14 cellular contexts compared by ENCODE assay signal in genomic region chr1:153942766-153943549, GRCh38. TPM values are rescaled to one million over a fixed set of nuclear protein-coding genes. Genes with fewer than 3 reads are reported as not detected.
DNase-seq lines count a peak whose midpoint lies in the region; ATAC-seq and TF ChIP-seq lines count a peak whose summit lies in the region.
"Had no signal": no experiment of that assay in that cellular context is flagged by ENCODE, and none has a peak within 500 bp of the region (broad histone marks: within the 10 kb centered on the region; RNA-seq: fewer than 3 reads in every experiment).

No MANE protein-coding gene starts in this region.

- peaks cover 22% of the 10 kb centered on the region for H3K36me3 Mint-ChIP-seq in activated naive CD4-positive, alpha-beta T cell treated with anti-CD3 and anti-CD28 coated beads for 36 hours (ENCODE audit: low read depth)
- H3K36me3 Mint-ChIP-seq in activated CD4-positive, alpha-beta memory T cell treated with anti-CD3 and anti-CD28 coated beads, Interleukin-2, amount 10 ng/mL, durations not matched to agents 7 days and 5 days (ENCODE audit: low read depth) = peaks cover 76% of the 10 kb centered on the region
- peaks cover 58 to 83% of the 10 kb centered on the region in 2 donors for H3K36me3 Mint-ChIP-seq in stimulated activated naive B cell treated with anti-CD40 and anti-IgM and Interleukin-4, amounts not matched to agents 10 μg/mL and 1 μg/mL and 100 μg/mL, for 72 hours
- H3K36me3 Mint-ChIP-seq in nephron progenitor cell (ENCODE audit: low read depth) = peaks cover 22% of the 10 kb centered on the region

- peaks cover 0 to 33% (median 13%) of the 10 kb centered on the region in 4 donors for H3K36me3 ChIP-seq in liver (ENCODE audit: control insufficient read depth in 4 of 4, insufficient read depth in 3 of 4, low read depth in 1 of 4, low read length in 3 of 4)

- H3K27me3 ChIP-seq in liver (ENCODE audit: control insufficient read depth in 4 of 4, insufficient read depth in 4 of 4, low read length in 3 of 4) = no peaks in the 10 kb centered on the region
- H3K27me3 ChIP-seq: vagina had no signal

- in situ Hi-C loops in GM13977 (cut with MboI; ENCODE audit: low pct_unique_long_range_greater_than_20kb, low sequenced_read_pairs, unreplicated experiment) = no loop called here

- H3K27ac Mint-ChIP-seq in activated naive CD4-positive, alpha-beta T cell treated with anti-CD3 and anti-CD28 coated beads for 36 hours = peak overlapping the region; percentile 20
- H3K27ac Mint-ChIP-seq in activated CD4-positive, alpha-beta memory T cell treated with anti-CD3 and anti-CD28 coated beads, Interleukin-2, amount 10 ng/mL, durations not matched to agents 7 days and 5 days = peak overlapping the region; percentile 66
- peak overlapping the region; percentile 80 for H3K27ac Mint-ChIP-seq in stimulated activated naive B cell treated with anti-CD40 and anti-IgM and Interleukin-4, amounts not matched to agents 10 μg/mL and 1 μg/mL and 100 μg/mL, for 72 hours
- H3K27ac Mint-ChIP-seq in nephron progenitor cell = no peak overlapping the region

- no peak overlapping the region for H3K4me3 ChIP-seq in liver (ENCODE audit: low read depth in 1 of 3, low read length in 3 of 3)
- H3K4me3 ChIP-seq: vagina had no signal

- no peaks in the 10 kb centered on the region for H3K27me3 Mint-ChIP-seq in activated naive CD4-positive, alpha-beta T cell treated with anti-CD3 and anti-CD28 coated beads for 36 hours (ENCODE audit: low read depth)
- H3K27me3 Mint-ChIP-seq in activated CD4-positive, alpha-beta memory T cell treated with anti-CD3 and anti-CD28 coated beads, Interleukin-2, amount 10 ng/mL, durations not matched to agents 7 days and 5 days = no peaks in the 10 kb centered on the region
- H3K27me3 Mint-ChIP-seq in stimulated activated naive B cell treated with anti-CD40 and anti-IgM and Interleukin-4, amounts not matched to agents 10 μg/mL and 1 μg/mL and 100 μg/mL, for 72 hours = no peaks in the 10 kb centered on the region
- H3K27me3 Mint-ChIP-seq in nephron progenitor cell (ENCODE audit: low read depth, poor library complexity) = no peaks in the 10 kb centered on the region
- H3K27me3 Mint-ChIP-seq: stimulated activated naive CD8-positive, alpha-beta T cell treated with anti-CD3 and anti-CD28 coated beads, Interleukin-15, Interleukin-2, amounts not matched to agents 100 ng/mL and 50 ng/mL, for 24 hours had no signal

- intact Hi-C loops in activated naive CD4-positive, alpha-beta T cell treated with anti-CD3 and anti-CD28 coated beads for 36 hours (cut with micrococcal nuclease) = no loop called here

- 76% methylated on average over 11 of the region's 11 CpGs for whole genome bisulfite sequencing in liver

- no peaks in the 10 kb centered on the region for H3K9me3 ChIP-seq in liver (ENCODE audit: control insufficient read depth in 4 of 4, low read length in 3 of 4)
- H3K9me3 ChIP-seq: vagina had no signal

- POLR2A ChIA-PET in activated CD4-positive, alpha-beta memory T cell treated with anti-CD3 and anti-CD28 coated beads, Interleukin-2, amount 10 ng/mL, durations not matched to agents 7 days and 5 days (lab: Charles Lee) = interaction anchor here (3.1 to 6.9 kb wide), 8 partner anchors 13 to 47 kb away, joined by 7 to 165 read pairs (median 63); partner anchors contain the start of genes CREB3L4, CRTC2, GATAD2B and JTB

- no peak for ATAC-seq in stimulated activated naive B cell treated with anti-CD40 and anti-IgM and Interleukin-4, amounts not matched to agents 10 μg/mL and 1 μg/mL and 100 μg/mL, for 72 hours (replicated peaks)

- H3K4me1 ChIP-seq in liver (ENCODE audit: control insufficient read depth in 4 of 4, insufficient read depth in 4 of 4, low read length in 3 of 4) = peaks cover 14 to 38% (median 24%) of the 10 kb centered on the region in 4 donors

- peaks cover 21% of the 10 kb centered on the region for H3K4me1 Mint-ChIP-seq in activated naive CD4-positive, alpha-beta T cell treated with anti-CD3 and anti-CD28 coated beads for 36 hours (ENCODE audit: low read depth)
- H3K4me1 Mint-ChIP-seq in activated CD4-positive, alpha-beta memory T cell treated with anti-CD3 and anti-CD28 coated beads, Interleukin-2, amount 10 ng/mL, durations not matched to agents 7 days and 5 days = peaks cover 40% of the 10 kb centered on the region
- peaks cover 48 to 72% of the 10 kb centered on the region in 2 donors for H3K4me1 Mint-ChIP-seq in stimulated activated naive B cell treated with anti-CD40 and anti-IgM and Interleukin-4, amounts not matched to agents 10 μg/mL and 1 μg/mL and 100 μg/mL, for 72 hours
- peaks cover 29% of the 10 kb centered on the region for H3K4me1 Mint-ChIP-seq in nephron progenitor cell

- TF ChIP-seq RAD21 in liver (IDR thresholded peaks at IDR 0.05) = no peak

- no peak for DNase-seq in activated naive CD4-positive, alpha-beta T cell treated with anti-CD3 and anti-CD28 coated beads for 36 hours
- no peak for DNase-seq in activated naive CD4-positive, alpha-beta T cell treated with anti-CD3 and anti-CD28 coated beads, Interleukin-2, amount 50 U/mL, for 16 hours
- DNase-seq in activated CD4-positive, alpha-beta memory T cell treated with anti-CD3 and anti-CD28 coated beads, Interleukin-2, amount 10 ng/mL, durations not matched to agents 7 days and 5 days = no peak
- DNase-seq in stimulated activated naive B cell treated with anti-CD40 and anti-IgM and Interleukin-4, amounts not matched to agents 10 μg/mL and 1 μg/mL and 100 μg/mL, for 72 hours = no peak
- DNase-seq in nephron progenitor cell (no peak), GM13977 (ENCODE audit: low spot score) (no peak)
- no peak for DNase-seq in activated T-cell treated with anti-CD3 and anti-CD28 coated beads, Interleukin-2, amount 50 U/mL, for 48 hours
- DNase-seq: NCI-H1092, NCI-H69 had no signal

- H3K9ac ChIP-seq in liver (ENCODE audit: low read depth in 1 of 2, low read length in 2 of 2) = no peak overlapping the region
- H3K9ac ChIP-seq: KMS-11 had no signal

- no peak overlapping the region for H3K27ac ChIP-seq in liver (ENCODE audit: low read depth in 1 of 2, low read length in 2 of 2)
- H3K27ac ChIP-seq: HL-60, KMS-11, vagina had no signal

- no peaks in the 10 kb centered on the region for H3K9me3 Mint-ChIP-seq in activated naive CD4-positive, alpha-beta T cell treated with anti-CD3 and anti-CD28 coated beads for 36 hours
- H3K9me3 Mint-ChIP-seq in activated CD4-positive, alpha-beta memory T cell treated with anti-CD3 and anti-CD28 coated beads, Interleukin-2, amount 10 ng/mL, durations not matched to agents 7 days and 5 days = no peaks in the 10 kb centered on the region
- H3K9me3 Mint-ChIP-seq in stimulated activated naive B cell treated with anti-CD40 and anti-IgM and Interleukin-4, amounts not matched to agents 10 μg/mL and 1 μg/mL and 100 μg/mL, for 72 hours = no peaks in the 10 kb centered on the region
- no peaks in the 10 kb centered on the region for H3K9me3 Mint-ChIP-seq in nephron progenitor cell
- H3K9me3 Mint-ChIP-seq: stimulated activated naive CD8-positive, alpha-beta T cell treated with anti-CD3 and anti-CD28 coated beads, Interleukin-15, Interleukin-2, amounts not matched to agents 100 ng/mL and 50 ng/mL, for 24 hours had no signal

- TF ChIP-seq CTCF in liver (IDR thresholded peaks at IDR 0.05; ENCODE audit: low read depth, low read length, missing input control) (no peak), nephron progenitor cell (IDR thresholded peaks at IDR 0.05) (no peak), GM13977 (IDR thresholded peaks at IDR 0.05; ENCODE audit: extremely low read depth, insufficient read depth, missing control alignments) (no peak)

- H3K4me3 Mint-ChIP-seq in activated naive CD4-positive, alpha-beta T cell treated with anti-CD3 and anti-CD28 coated beads for 36 hours = no peak overlapping the region
- H3K4me3 Mint-ChIP-seq in activated CD4-positive, alpha-beta memory T cell treated with anti-CD3 and anti-CD28 coated beads, Interleukin-2, amount 10 ng/mL, durations not matched to agents 7 days and 5 days = no peak overlapping the region
- no peak overlapping the region for H3K4me3 Mint-ChIP-seq in stimulated activated naive B cell treated with anti-CD40 and anti-IgM and Interleukin-4, amounts not matched to agents 10 μg/mL and 1 μg/mL and 100 μg/mL, for 72 hours
- no peak overlapping the region for H3K4me3 Mint-ChIP-seq in nephron progenitor cell
- H3K4me3 Mint-ChIP-seq: stimulated activated naive CD8-positive, alpha-beta T cell treated with anti-CD3 and anti-CD28 coated beads, Interleukin-15, Interleukin-2, amounts not matched to agents 100 ng/mL and 50 ng/mL, for 24 hours had no signal

- CTCF ChIA-PET in activated naive CD4-positive, alpha-beta T cell treated with anti-CD3 and anti-CD28 coated beads for 36 hours (lab: Charles Lee) = interaction anchor here (0.9 kb wide), 1 partner anchor 44 kb away, joined by 3 read pairs; no protein-coding TSS in a partner anchor
- CTCF ChIA-PET in activated CD4-positive, alpha-beta memory T cell treated with anti-CD3 and anti-CD28 coated beads, Interleukin-2, amount 10 ng/mL, durations not matched to agents 7 days and 5 days (lab: Charles Lee) = interaction anchor here (4.7 kb wide), 1 partner anchor 14 kb away, joined by 51 read pairs; the partner anchor contains the start of gene CRTC2

RNA-seq across cellular contexts. Expression of gene DENND4B, which starts 3.6 kb away (rescaled TPM):
- 100 to 1,000 TPM; 124 to 130 TPM for total RNA-seq in activated naive CD4-positive, alpha-beta T cell treated with anti-CD3 and anti-CD28 coated beads for 36 hours
- 100 to 1,000 TPM; 159 to 166 TPM for total RNA-seq in activated CD4-positive, alpha-beta memory T cell treated with anti-CD3 and anti-CD28 coated beads, Interleukin-2, amount 10 ng/mL, durations not matched to agents 7 days and 5 days
- total RNA-seq in liver = 10 to 100 TPM; 13.1 to 27.2 TPM
- 10 to 100 TPM in 1 of 2 donors, 1 to 10 TPM in 1; 9.7 to 10.1 TPM for polyA plus RNA-seq in liver

RNA-seq across cellular contexts. Expression of gene CRTC2, which starts 15.5 kb away (rescaled TPM):
- total RNA-seq in activated naive CD4-positive, alpha-beta T cell treated with anti-CD3 and anti-CD28 coated beads for 36 hours = 10 to 100 TPM; 72.6 to 83.0 TPM
- 100 to 1,000 TPM; 107 TPM for total RNA-seq in activated CD4-positive, alpha-beta memory T cell treated with anti-CD3 and anti-CD28 coated beads, Interleukin-2, amount 10 ng/mL, durations not matched to agents 7 days and 5 days
- total RNA-seq in liver = 1 to 10 TPM; 4.9 to 5.5 TPM
- polyA plus RNA-seq in liver = 10 to 100 TPM; 11.0 to 14.9 TPM

RNA-seq across cellular contexts. Expression of gene GATAD2B, which starts 20.2 kb away (rescaled TPM):
- 10 to 100 TPM; 69.0 to 70.2 TPM for total RNA-seq in activated naive CD4-positive, alpha-beta T cell treated with anti-CD3 and anti-CD28 coated beads for 36 hours
- total RNA-seq in activated CD4-positive, alpha-beta memory T cell treated with anti-CD3 and anti-CD28 coated beads, Interleukin-2, amount 10 ng/mL, durations not matched to agents 7 days and 5 days = 10 to 100 TPM; 70.8 to 71.1 TPM
- total RNA-seq in liver = 1 to 10 TPM; 4.4 to 4.9 TPM
- 1 to 10 TPM; 3.2 to 3.5 TPM for polyA plus RNA-seq in liver

RNA-seq across cellular contexts. Expression of gene SLC39A1, which starts 20.4 kb away (rescaled TPM):
- 10 to 100 TPM; 51.0 to 52.1 TPM for total RNA-seq in activated naive CD4-positive, alpha-beta T cell treated with anti-CD3 and anti-CD28 coated beads for 36 hours
- total RNA-seq in activated CD4-positive, alpha-beta memory T cell treated with anti-CD3 and anti-CD28 coated beads, Interleukin-2, amount 10 ng/mL, durations not matched to agents 7 days and 5 days = 10 to 100 TPM; 42.5 to 42.6 TPM
- 10 to 100 TPM; 46.8 to 70.3 TPM for total RNA-seq in liver
- polyA plus RNA-seq in liver = 10 to 100 TPM; 38.8 to 62.5 TPM

RNA-seq across cellular contexts. Expression of gene CREB3L4, which starts 24.7 kb away (rescaled TPM):
- total RNA-seq in activated naive CD4-positive, alpha-beta T cell treated with anti-CD3 and anti-CD28 coated beads for 36 hours = 1 to 10 TPM; 5.6 to 7.4 TPM
- total RNA-seq in activated CD4-positive, alpha-beta memory T cell treated with anti-CD3 and anti-CD28 coated beads, Interleukin-2, amount 10 ng/mL, durations not matched to agents 7 days and 5 days = 1 to 10 TPM; 7.0 to 8.4 TPM
- 10 to 100 TPM in 1 of 2 donors, 1 to 10 TPM in 1; 7.4 to 10.3 TPM for total RNA-seq in liver
- 10 to 100 TPM in 1 of 2 donors, 1 to 10 TPM in 1; 4.4 to 10.2 TPM for polyA plus RNA-seq in liver

Comparison
In these comparisons a context has a peak if more than half of its experiments do, and no peak if none do; other contexts are left out.
1. RNA of gene DENND4B, which starts 3.6 kb away (total RNA-seq): 159 to 166 TPM in activated CD4-positive, alpha-beta memory T cell treated with anti-CD3 and anti-CD28 coated beads, Interleukin-2, amount 10 ng/mL, durations not matched to agents 7 days and 5 days and 124 to 130 TPM in activated naive CD4-positive, alpha-beta T cell treated with anti-CD3 and anti-CD28 coated beads for 36 hours; 13.1 to 27.2 TPM in liver; every median in the first group is over 4 times any median in the second.
2. RNA of gene CRTC2, which starts 15.5 kb away (total RNA-seq): 107 TPM in activated CD4-positive, alpha-beta memory T cell treated with anti-CD3 and anti-CD28 coated beads, Interleukin-2, amount 10 ng/mL, durations not matched to agents 7 days and 5 days and 72.6 to 83.0 TPM in activated naive CD4-positive, alpha-beta T cell treated with anti-CD3 and anti-CD28 coated beads for 36 hours; 4.9 to 5.5 TPM in liver; every median in the first group is over 10 times any median in the second.
3. RNA of gene GATAD2B, which starts 20.2 kb away (total RNA-seq): 70.8 to 71.1 TPM in activated CD4-positive, alpha-beta memory T cell treated with anti-CD3 and anti-CD28 coated beads, Interleukin-2, amount 10 ng/mL, durations not matched to agents 7 days and 5 days and 69.0 to 70.2 TPM in activated naive CD4-positive, alpha-beta T cell treated with anti-CD3 and anti-CD28 coated beads for 36 hours; 4.4 to 4.9 TPM in liver; every median in the first group is over 10 times any median in the second.